1 cellular context compared by ENCODE assay signal in the genomic region with DNA sequence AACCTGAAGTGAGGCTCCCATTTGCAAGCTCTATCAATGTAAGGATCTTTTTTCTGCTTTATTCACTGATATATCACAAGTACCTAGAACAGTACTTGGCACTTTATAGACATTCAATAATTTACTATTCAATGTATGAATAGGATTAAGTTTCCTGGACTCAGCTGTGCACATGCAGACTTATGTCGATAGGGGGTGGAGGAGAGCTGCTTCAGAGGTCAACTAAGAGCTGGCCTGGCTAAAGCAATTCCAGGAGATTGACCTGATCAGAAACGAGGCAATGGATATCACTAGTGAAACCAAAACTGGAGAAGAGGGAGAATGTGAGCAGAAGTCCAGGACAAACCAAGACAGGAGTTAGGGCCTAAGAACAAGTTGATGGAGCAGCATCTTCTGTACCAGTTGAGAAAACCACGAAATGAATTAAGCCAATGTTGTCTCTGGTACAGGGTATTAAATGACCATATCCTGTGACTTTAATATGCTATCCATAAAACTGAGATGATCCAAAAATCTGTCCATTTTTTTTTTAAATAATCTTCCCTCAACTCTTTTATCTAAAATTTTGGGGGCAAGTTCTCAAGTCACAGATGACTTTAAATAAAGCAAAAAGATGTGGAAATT.
TF ChIP-seq lines count a peak whose summit lies in the region.

No MANE protein-coding gene starts in this region.

TF ChIP-seq in HCT116, 20 proteins besides CTCF, POLR2A, EP300 and RAD21 (continued from another document):
- TF ChIP-seq, protein P1, sequence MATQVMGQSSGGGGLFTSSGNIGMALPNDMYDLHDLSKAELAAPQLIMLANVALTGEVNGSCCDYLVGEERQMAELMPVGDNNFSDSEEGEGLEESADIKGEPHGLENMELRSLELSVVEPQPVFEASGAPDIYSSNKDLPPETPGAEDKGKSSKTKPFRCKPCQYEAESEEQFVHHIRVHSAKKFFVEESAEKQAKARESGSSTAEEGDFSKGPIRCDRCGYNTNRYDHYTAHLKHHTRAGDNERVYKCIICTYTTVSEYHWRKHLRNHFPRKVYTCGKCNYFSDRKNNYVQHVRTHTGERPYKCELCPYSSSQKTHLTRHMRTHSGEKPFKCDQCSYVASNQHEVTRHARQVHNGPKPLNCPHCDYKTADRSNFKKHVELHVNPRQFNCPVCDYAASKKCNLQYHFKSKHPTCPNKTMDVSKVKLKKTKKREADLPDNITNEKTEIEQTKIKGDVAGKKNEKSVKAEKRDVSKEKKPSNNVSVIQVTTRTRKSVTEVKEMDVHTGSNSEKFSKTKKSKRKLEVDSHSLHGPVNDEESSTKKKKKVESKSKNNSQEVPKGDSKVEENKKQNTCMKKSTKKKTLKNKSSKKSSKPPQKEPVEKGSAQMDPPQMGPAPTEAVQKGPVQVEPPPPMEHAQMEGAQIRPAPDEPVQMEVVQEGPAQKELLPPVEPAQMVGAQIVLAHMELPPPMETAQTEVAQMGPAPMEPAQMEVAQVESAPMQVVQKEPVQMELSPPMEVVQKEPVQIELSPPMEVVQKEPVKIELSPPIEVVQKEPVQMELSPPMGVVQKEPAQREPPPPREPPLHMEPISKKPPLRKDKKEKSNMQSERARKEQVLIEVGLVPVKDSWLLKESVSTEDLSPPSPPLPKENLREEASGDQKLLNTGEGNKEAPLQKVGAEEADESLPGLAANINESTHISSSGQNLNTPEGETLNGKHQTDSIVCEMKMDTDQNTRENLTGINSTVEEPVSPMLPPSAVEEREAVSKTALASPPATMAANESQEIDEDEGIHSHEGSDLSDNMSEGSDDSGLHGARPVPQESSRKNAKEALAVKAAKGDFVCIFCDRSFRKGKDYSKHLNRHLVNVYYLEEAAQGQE (IDR thresholded peaks at IDR 0.05; ENCODE audit: low read depth): no peak
- TF ChIP-seq YY1 (IDR thresholded peaks at IDR 0.05; ENCODE audit: extremely low read depth, insufficient replicate concordance, low read depth, low read length) (no peak), FOSL1 (IDR thresholded peaks at IDR 0.05; ENCODE audit: low read depth) (no peak), POLR2AphosphoS5 (IDR thresholded peaks at IDR 0.05; ENCODE audit: low read depth, low read length) (no peak), EZH2 (IDR thresholded peaks at IDR 0.05) (no peak), SRF (IDR thresholded peaks at IDR 0.05; ENCODE audit: low read depth) (no peak)
- TF ChIP-seq, protein P2, sequence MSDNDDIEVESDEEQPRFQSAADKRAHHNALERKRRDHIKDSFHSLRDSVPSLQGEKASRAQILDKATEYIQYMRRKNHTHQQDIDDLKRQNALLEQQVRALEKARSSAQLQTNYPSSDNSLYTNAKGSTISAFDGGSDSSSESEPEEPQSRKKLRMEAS (IDR thresholded peaks at IDR 0.05): no peak
- TF ChIP-seq, protein P3, sequence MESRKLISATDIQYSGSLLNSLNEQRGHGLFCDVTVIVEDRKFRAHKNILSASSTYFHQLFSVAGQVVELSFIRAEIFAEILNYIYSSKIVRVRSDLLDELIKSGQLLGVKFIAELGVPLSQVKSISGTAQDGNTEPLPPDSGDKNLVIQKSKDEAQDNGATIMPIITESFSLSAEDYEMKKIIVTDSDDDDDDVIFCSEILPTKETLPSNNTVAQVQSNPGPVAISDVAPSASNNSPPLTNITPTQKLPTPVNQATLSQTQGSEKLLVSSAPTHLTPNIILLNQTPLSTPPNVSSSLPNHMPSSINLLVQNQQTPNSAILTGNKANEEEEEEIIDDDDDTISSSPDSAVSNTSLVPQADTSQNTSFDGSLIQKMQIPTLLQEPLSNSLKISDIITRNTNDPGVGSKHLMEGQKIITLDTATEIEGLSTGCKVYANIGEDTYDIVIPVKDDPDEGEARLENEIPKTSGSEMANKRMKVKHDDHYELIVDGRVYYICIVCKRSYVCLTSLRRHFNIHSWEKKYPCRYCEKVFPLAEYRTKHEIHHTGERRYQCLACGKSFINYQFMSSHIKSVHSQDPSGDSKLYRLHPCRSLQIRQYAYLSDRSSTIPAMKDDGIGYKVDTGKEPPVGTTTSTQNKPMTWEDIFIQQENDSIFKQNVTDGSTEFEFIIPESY (IDR thresholded peaks at IDR 0.05; ENCODE audit: extremely low read depth, insufficient replicate concordance, low read length): no peak
